In the genomic region with DNA sequence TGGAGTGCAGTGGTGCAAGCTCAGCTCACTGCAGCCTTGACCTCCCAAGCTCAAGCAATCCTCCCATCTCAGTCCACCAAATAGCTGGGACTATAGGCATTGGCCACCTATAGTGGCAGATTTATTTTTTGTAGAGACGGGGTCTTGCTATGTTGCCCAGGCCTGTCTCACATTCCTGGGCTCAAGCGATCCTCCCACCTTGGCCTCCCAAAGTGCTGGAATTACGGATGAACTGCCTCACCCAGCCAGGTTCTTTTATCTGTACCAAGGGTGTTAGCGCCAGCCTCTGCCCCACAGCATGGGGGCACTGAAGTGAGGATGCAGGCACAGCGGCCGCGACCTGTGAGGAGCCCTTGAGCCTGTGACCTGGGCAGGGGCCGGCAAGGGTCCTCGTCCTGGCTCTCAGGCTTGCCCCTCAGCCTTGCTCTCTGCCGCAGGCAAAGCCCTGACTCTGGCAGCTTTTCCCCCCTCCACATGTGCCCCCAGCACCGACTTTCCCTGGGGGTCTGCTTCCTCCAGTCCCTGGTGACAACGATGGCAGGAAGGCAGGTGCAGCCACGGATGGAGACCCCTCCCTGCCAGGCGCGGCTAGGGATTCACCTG, we compare ENCODE assay signal across 21 cellular contexts. TPM values are rescaled to one million over a fixed set of nuclear protein-coding genes. Genes with fewer than 3 reads are reported as not detected.
A peak's percentile ranks its signal among the peaks of the same experiment; 100 is the strongest.
DNase-seq lines count a peak whose midpoint lies in the region; ATAC-seq, FAIRE-seq and TF ChIP-seq lines count a peak whose summit lies in the region.
"Had no signal": no experiment of that assay in that cellular context is flagged by ENCODE, and none has a peak within 500 bp of the region (broad histone marks: within the 10 kb centered on the region; RNA-seq: fewer than 3 reads in every experiment).

No MANE protein-coding gene starts in this region.

- peak in 2 of 3 donors; percentile 36 to 39 for DNase-seq in right cardiac atrium
- no peak for DNase-seq in cardiac septum (ENCODE audit: low spot score)
- peak; percentile 75 for DNase-seq in kidney
- DNase-seq in NCI-H526 (lab: John Stamatoyannopoulos, UW), result no peak
- DNase-seq in type B pancreatic cell (ENCODE audit: extremely low spot score, unreplicated experiment), result no peak
- DNase-seq: Caco-2; CD4-positive, alpha-beta T cell; GM23248; HCEC 1CT; HFFc6 had no signal

- POLR2A ChIA-PET in HEK293 (lab: Yijun Ruan, JAX), result no interaction called here

- no peak for TF ChIP-seq CTCF in HEK293 (tag by site-specific recombination; IDR thresholded peaks at IDR 0.05)
- TF ChIP-seq CTCF in kidney (IDR thresholded peaks at IDR 0.05; ENCODE audit: borderline replicate concordance, extremely low read depth, insufficient read depth), result no peak
- no peak for TF ChIP-seq CTCF in type B pancreatic cell (conservative IDR thresholded peaks at IDR 0.05)

- no peak for FAIRE-seq in kidney (lab: Jason Lieb, UNC)
- FAIRE-seq: D721Med, G401.6, GM12891, GM19239, H54 had no signal

- H3K36me3 ChIP-seq in HEK293 (ENCODE audit: control insufficient read depth in 2 of 2, insufficient read depth in 1 of 2, low read length in 2 of 2), result no peaks in the 10 kb centered on the region
- no peaks in the 10 kb centered on the region for H3K36me3 ChIP-seq in kidney (ENCODE audit: control insufficient read depth in 1 of 2, insufficient read depth in 2 of 2, low read length in 2 of 2)

- H3K9me3 Mint-ChIP-seq in stimulated activated memory B cell treated with anti-CD40 and anti-IgM and Interleukin-4, amounts not matched to agents 10 μg/mL and 1 μg/mL and 100 μg/mL, for 72 hours, result no peaks in the 10 kb centered on the region
- H3K9me3 Mint-ChIP-seq in type B pancreatic cell, result no peaks in the 10 kb centered on the region
- H3K9me3 Mint-ChIP-seq: CD4-positive, alpha-beta T cell; HFFc6 had no signal

- 88% methylated on average over 15 of the region's 15 CpGs for WGBS in right cardiac atrium

- H3K4me3 ChIP-seq in right cardiac atrium (ENCODE audit: low read length) (no peak overlapping the region), HEK293 (ENCODE audit: low read depth, low read length) (no peak overlapping the region), kidney (ENCODE audit: low read length in 2 of 2) (no peak overlapping the region)
- H3K4me3 ChIP-seq: GM23248 had no signal

- H3K9me3 ChIP-seq in right cardiac atrium (ENCODE audit: control insufficient read depth, low read length) (no peaks in the 10 kb centered on the region), HEK293 (ENCODE audit: control insufficient read depth, insufficient read depth, low read depth, low read length) (no peaks in the 10 kb centered on the region), kidney (ENCODE audit: control insufficient read depth in 1 of 2, low read length in 2 of 2) (no peaks in the 10 kb centered on the region)
- H3K9me3 ChIP-seq: Caco-2 had no signal

- H3K27me3 ChIP-seq in right cardiac atrium (ENCODE audit: control insufficient read depth, insufficient read depth), result no peaks in the 10 kb centered on the region

- no peak overlapping the region for H3K4me3 Mint-ChIP-seq in stimulated activated memory B cell treated with anti-CD40 and anti-IgM and Interleukin-4, amounts not matched to agents 10 μg/mL and 1 μg/mL and 100 μg/mL, for 72 hours
- no peak overlapping the region for H3K4me3 Mint-ChIP-seq in type B pancreatic cell
- H3K4me3 Mint-ChIP-seq: B cell; CD4-positive, alpha-beta T cell; HFFc6 had no signal

- H3K27ac ChIP-seq in right cardiac atrium (ENCODE audit: low read length) (no peak overlapping the region), HEK293 (ENCODE audit: extremely low read depth, low read depth, low read length) (no peak overlapping the region), kidney (ENCODE audit: low read depth in 2 of 2, low read length in 2 of 2) (no peak overlapping the region)
- H3K27ac ChIP-seq: C4-2B, GM23248 had no signal

- CTCF ChIA-PET in HEK293 (lab: Yijun Ruan, JAX), result interaction anchor here (0.6 kb wide), 1 partner anchor 142 kb away, joined by 3 read pairs; no protein-coding TSS in a partner anchor

- no peaks in the 10 kb centered on the region for H3K36me3 Mint-ChIP-seq in stimulated activated memory B cell treated with anti-CD40 and anti-IgM and Interleukin-4, amounts not matched to agents 10 μg/mL and 1 μg/mL and 100 μg/mL, for 72 hours
- H3K36me3 Mint-ChIP-seq in type B pancreatic cell, result no peaks in the 10 kb centered on the region

- peaks cover 14% of the 10 kb centered on the region for H3K4me1 Mint-ChIP-seq in stimulated activated memory B cell treated with anti-CD40 and anti-IgM and Interleukin-4, amounts not matched to agents 10 μg/mL and 1 μg/mL and 100 μg/mL, for 72 hours
- peaks cover 12% of the 10 kb centered on the region for H3K4me1 Mint-ChIP-seq in type B pancreatic cell (ENCODE audit: unreplicated experiment)

- peaks cover 40% of the 10 kb centered on the region for H3K27me3 Mint-ChIP-seq in stimulated activated memory B cell treated with anti-CD40 and anti-IgM and Interleukin-4, amounts not matched to agents 10 μg/mL and 1 μg/mL and 100 μg/mL, for 72 hours
- peaks cover 11% of the 10 kb centered on the region for H3K27me3 Mint-ChIP-seq in type B pancreatic cell
- H3K27me3 Mint-ChIP-seq: B cell; CD4-positive, alpha-beta T cell had no signal

- ATAC-seq in right cardiac atrium, result no peak
- ATAC-seq in stimulated activated memory B cell treated with anti-CD40 and anti-IgM and Interleukin-4, amounts not matched to agents 10 μg/mL and 1 μg/mL and 100 μg/mL, for 72 hours, result no peak
- no peak for ATAC-seq in GM21381 (IDR thresholded peaks at IDR 0.05; ENCODE audit: unreplicated experiment)

- H3K27ac Mint-ChIP-seq in stimulated activated memory B cell treated with anti-CD40 and anti-IgM and Interleukin-4, amounts not matched to agents 10 μg/mL and 1 μg/mL and 100 μg/mL, for 72 hours, result peak overlapping the region; percentile 22
- H3K27ac Mint-ChIP-seq in type B pancreatic cell, result no peak overlapping the region
- H3K27ac Mint-ChIP-seq: B cell; CD4-positive, alpha-beta T cell; HFFc6 had no signal

- H3K9ac ChIP-seq in kidney (ENCODE audit: low read length in 2 of 2), result no peak overlapping the region
- H3K9ac ChIP-seq: GM23248 had no signal

- peaks cover 3% of the 10 kb centered on the region for H3K4me1 ChIP-seq in right cardiac atrium (ENCODE audit: control insufficient read depth, insufficient read depth, low read length)
- H3K4me1 ChIP-seq in HEK293 (ENCODE audit: control insufficient read depth, insufficient read depth, low read length), result no peaks in the 10 kb centered on the region
- H3K4me1 ChIP-seq in kidney (ENCODE audit: control insufficient read depth in 1 of 2, insufficient read depth in 1 of 2, low read depth in 1 of 2, low read length in 2 of 2), result peaks cover 0 to 6% of the 10 kb centered on the region in 2 donors

- intact Hi-C loops in right cardiac atrium (cut with DNase I) (no loop called here), cardiac septum (cut with DNase I) (no loop called here), kidney (cut with DNase I) (no loop called here)

TF ChIP-seq in HEK293, 187 proteins besides CTCF, POLR2A, EP300 and RAD21:
- TF ChIP-seq MEIS1 (CRISPR knock-in tag; IDR thresholded peaks at IDR 0.05; ENCODE audit: borderline replicate concordance) (no peak), ZNF23 (tag by site-specific recombination; IDR thresholded peaks at IDR 0.05; ENCODE audit: borderline replicate concordance) (no peak), ZNF626 (tag by site-specific recombination; IDR thresholded peaks at IDR 0.05) (no peak), ZNF121 (tag by site-specific recombination; IDR thresholded peaks at IDR 0.05) (peak; percentile 94)
- TF ChIP-seq, protein P1, sequence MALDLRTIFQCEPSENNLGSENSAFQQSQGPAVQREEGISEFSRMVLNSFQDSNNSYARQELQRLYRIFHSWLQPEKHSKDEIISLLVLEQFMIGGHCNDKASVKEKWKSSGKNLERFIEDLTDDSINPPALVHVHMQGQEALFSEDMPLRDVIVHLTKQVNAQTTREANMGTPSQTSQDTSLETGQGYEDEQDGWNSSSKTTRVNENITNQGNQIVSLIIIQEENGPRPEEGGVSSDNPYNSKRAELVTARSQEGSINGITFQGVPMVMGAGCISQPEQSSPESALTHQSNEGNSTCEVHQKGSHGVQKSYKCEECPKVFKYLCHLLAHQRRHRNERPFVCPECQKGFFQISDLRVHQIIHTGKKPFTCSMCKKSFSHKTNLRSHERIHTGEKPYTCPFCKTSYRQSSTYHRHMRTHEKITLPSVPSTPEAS (tag by site-specific recombination; IDR thresholded peaks at IDR 0.05), result no peak
- TF ChIP-seq, protein P2, sequence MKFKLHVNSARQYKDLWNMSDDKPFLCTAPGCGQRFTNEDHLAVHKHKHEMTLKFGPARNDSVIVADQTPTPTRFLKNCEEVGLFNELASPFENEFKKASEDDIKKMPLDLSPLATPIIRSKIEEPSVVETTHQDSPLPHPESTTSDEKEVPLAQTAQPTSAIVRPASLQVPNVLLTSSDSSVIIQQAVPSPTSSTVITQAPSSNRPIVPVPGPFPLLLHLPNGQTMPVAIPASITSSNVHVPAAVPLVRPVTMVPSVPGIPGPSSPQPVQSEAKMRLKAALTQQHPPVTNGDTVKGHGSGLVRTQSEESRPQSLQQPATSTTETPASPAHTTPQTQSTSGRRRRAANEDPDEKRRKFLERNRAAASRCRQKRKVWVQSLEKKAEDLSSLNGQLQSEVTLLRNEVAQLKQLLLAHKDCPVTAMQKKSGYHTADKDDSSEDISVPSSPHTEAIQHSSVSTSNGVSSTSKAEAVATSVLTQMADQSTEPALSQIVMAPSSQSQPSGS (tag by site-specific recombination; IDR thresholded peaks at IDR 0.05; ENCODE audit: low read depth), result no peak

RNA-seq across cellular contexts. Expression of a gene that starts 19.3 kb away (rescaled TPM):
- total RNA-seq in right cardiac atrium (1 to 10 TPM; 5.3 to 9.0 (median 7.5) TPM), cardiac septum (7.2 TPM), kidney (10.1 TPM), type B pancreatic cell (ENCODE audit: low replicate concordance) (15.6 and 23.6 TPM in 2 replicates)
- polyA plus RNA-seq in right cardiac atrium (4.5 TPM), kidney (ENCODE audit: insufficient read depth, low read depth, low replicate concordance) (4.0 TPM)

RNA-seq across cellular contexts. Expression of a gene that starts 39.0 kb away (rescaled TPM):
- total RNA-seq in right cardiac atrium (not detected), cardiac septum (0.03 TPM), kidney (2.3 TPM), type B pancreatic cell (ENCODE audit: low replicate concordance) (0.69 and 0.70 TPM in 2 replicates)
- polyA plus RNA-seq in right cardiac atrium (not detected), kidney (ENCODE audit: insufficient read depth, low read depth, low replicate concordance) (0.84 TPM)
- total RNA-seq: CD4-positive, alpha-beta T cell; GM23248; HFFc6 had no signal
- polyA plus RNA-seq: GM23248 had no signal

RNA-seq across cellular contexts. Expression of a gene that starts 60.0 kb away (rescaled TPM):
- total RNA-seq in right cardiac atrium, result not detected
- not detected for polyA plus RNA-seq in right cardiac atrium
- total RNA-seq in cardiac septum, result not detected
- total RNA-seq in kidney, result not detected
- polyA plus RNA-seq in kidney (ENCODE audit: insufficient read depth, low read depth, low replicate concordance), result not detected
- 0.10 and 0.90 TPM in 2 replicates for total RNA-seq in type B pancreatic cell (ENCODE audit: low replicate concordance)
- total RNA-seq: A172, GM23248, HFFc6 had no signal
- polyA plus RNA-seq: GM23248 had no signal

Comparison
In these comparisons a context has a peak if more than half of its experiments do, and no peak if none do; other contexts are left out.
1. DNase-seq: peak in right cardiac atrium (2 of 3) and kidney (single experiment); none in cardiac septum (single experiment), NCI-H526 (0 of 2) and type B pancreatic cell (single experiment).